2 cellular contexts compared by ENCODE assay signal in the genomic region with DNA sequence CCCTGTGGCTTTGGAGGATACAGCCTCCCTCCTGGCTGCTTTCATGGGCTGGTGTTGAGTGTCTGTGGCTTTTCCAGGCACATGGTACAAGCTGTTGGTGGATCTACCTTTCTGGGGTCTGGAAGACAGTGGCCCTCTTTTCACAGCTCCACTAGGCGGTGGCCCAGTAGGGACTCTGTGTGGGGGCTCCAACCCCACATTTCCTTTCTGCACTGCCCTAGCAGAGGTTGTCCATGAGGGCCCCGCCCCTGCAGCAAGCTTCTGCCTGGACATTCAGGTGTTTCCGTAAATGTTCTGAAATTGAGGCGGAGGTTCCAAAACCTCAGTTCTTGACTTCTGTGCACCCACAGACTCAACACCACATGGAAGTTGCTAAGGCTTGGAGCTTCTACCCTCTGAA. TPM values are rescaled to one million over a fixed set of nuclear protein-coding genes. Genes with fewer than 3 reads are reported as not detected.
"Had no signal": no experiment of that assay in that cellular context is flagged by ENCODE, and none has a peak within 500 bp of the region (broad histone marks: within the 10 kb centered on the region; RNA-seq: fewer than 3 reads in every experiment).

No MANE protein-coding gene starts in this region.

RNA-seq across cellular contexts. Expression of a gene that starts 42.6 kb away (rescaled TPM):
- total RNA-seq: G401 had no signal
- polyA plus RNA-seq: GM12878 had no signal
